28 cellular contexts compared by ENCODE assay signal in the genomic region with DNA sequence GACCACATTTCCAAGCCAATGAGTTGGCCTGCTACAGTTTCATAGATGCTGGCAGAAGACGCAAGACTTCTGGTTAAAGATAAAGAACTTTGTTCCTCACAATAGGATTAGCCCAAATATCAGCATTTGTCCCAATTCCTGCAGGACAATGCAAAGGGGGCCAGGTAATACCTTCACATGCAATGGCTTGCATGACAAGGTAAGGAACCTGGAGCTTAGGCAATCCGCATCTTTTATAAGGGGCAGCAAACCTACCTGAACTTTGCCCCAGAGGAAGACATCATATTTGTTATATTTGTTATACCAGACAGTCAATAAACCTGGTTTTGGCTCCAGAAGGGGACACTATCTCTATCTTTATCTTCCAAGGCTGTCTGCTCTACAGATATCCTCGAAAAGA. TPM values are rescaled to one million over a fixed set of nuclear protein-coding genes. Genes with fewer than 3 reads are reported as not detected.
"Had no signal": no experiment of that assay in that cellular context is flagged by ENCODE, and none has a peak within 500 bp of the region (broad histone marks: within the 10 kb centered on the region; RNA-seq: fewer than 3 reads in every experiment).

No MANE protein-coding gene starts in this region.

- H3K27me3 Mint-ChIP-seq: stimulated activated naive CD8-positive, alpha-beta T cell treated with anti-CD3 and anti-CD28 coated beads, Interleukin-15, Interleukin-2, amounts not matched to agents 100 ng/mL and 50 ng/mL, for 24 hours had no signal

- H3K4me3 Mint-ChIP-seq: immature natural killer cell; naive thymus-derived CD4-positive, alpha-beta T cell; natural killer cell treated with Interleukin-12 subunit alpha and Interleukin-12 subunit beta and Interleukin-15 and Interleukin-18, amount 100 ng/mL, for 72 hours; stimulated activated effector memory CD8-positive, alpha-beta T cell treated with anti-CD3 and anti-CD28 coated beads, Interleukin-12 subunit alpha, Interleukin-12 subunit beta, amount 100 ng/mL, for 72 hours; stimulated activated naive CD8-positive, alpha-beta T cell treated with anti-CD3 and anti-CD28 coated beads, Interleukin-15, Interleukin-2, amounts not matched to agents 100 ng/mL and 50 ng/mL, for 24 hours had no signal

- H3K9me3 ChIP-seq: left ventricle myocardium inferior, mucosa of descending colon, ovary, prostate gland, tibial nerve, upper lobe of left lung, vagina had no signal

- H3K4me3 ChIP-seq: left ventricle myocardium inferior, lung, mucosa of descending colon, ovary, prostate gland, skin epidermis, tibial nerve, upper lobe of left lung, vagina had no signal

- H3K9me3 Mint-ChIP-seq: immature natural killer cell; naive thymus-derived CD4-positive, alpha-beta T cell; natural killer cell treated with Interleukin-12 subunit alpha and Interleukin-12 subunit beta and Interleukin-15 and Interleukin-18, amount 100 ng/mL, for 72 hours; stimulated activated effector memory CD8-positive, alpha-beta T cell treated with anti-CD3 and anti-CD28 coated beads, Interleukin-12 subunit alpha, Interleukin-12 subunit beta, amount 100 ng/mL, for 72 hours; stimulated activated naive CD8-positive, alpha-beta T cell treated with anti-CD3 and anti-CD28 coated beads, Interleukin-15, Interleukin-2, amounts not matched to agents 100 ng/mL and 50 ng/mL, for 24 hours had no signal

- H3K27ac Mint-ChIP-seq: immature natural killer cell; naive thymus-derived CD4-positive, alpha-beta T cell; natural killer cell treated with Interleukin-12 subunit alpha and Interleukin-12 subunit beta and Interleukin-15 and Interleukin-18, amount 100 ng/mL, for 72 hours; stimulated activated effector memory CD8-positive, alpha-beta T cell treated with anti-CD3 and anti-CD28 coated beads, Interleukin-12 subunit alpha, Interleukin-12 subunit beta, amount 100 ng/mL, for 72 hours; stimulated activated naive CD8-positive, alpha-beta T cell treated with anti-CD3 and anti-CD28 coated beads, Interleukin-15, Interleukin-2, amounts not matched to agents 100 ng/mL and 50 ng/mL, for 24 hours had no signal

- DNase-seq: hypothalamus; immature natural killer cell; left ventricle myocardium inferior; mesendoderm; midbrain; mucosa of descending colon; naive thymus-derived CD4-positive, alpha-beta T cell; ovary; retina; right cardiac atrium; stimulated activated CD4-positive, alpha-beta T cell treated with anti-CD3 and anti-CD28 coated beads, Interleukin-12 subunit alpha, Interleukin-12 subunit beta, amount 100 ng/mL, for 4 hours; stimulated activated CD4-positive, alpha-beta T cell treated with anti-CD3 and anti-CD28 coated beads, Interleukin-15, amount 100 ng/mL, for 24 hours; stimulated activated CD4-positive, alpha-beta T cell treated with anti-CD3 and anti-CD28 coated beads, Interleukin-2, amount 100 ng/mL, for 24 hours; stimulated activated CD4-positive, alpha-beta T cell treated with anti-CD3 and anti-CD28 coated beads, Interleukin-4, amount 100 ng/mL, for 1 hour; stimulated activated naive CD4-positive, alpha-beta T cell; substantia nigra; upper lobe of left lung had no signal

- H3K4me1 ChIP-seq: prostate gland, vagina had no signal

- H3K36me3 ChIP-seq: left ventricle myocardium inferior, ovary, prostate gland, tibial nerve, upper lobe of left lung, vagina had no signal

- H3K27me3 ChIP-seq: ovary, tibial nerve, upper lobe of left lung, vagina had no signal

- H3K27ac ChIP-seq: left ventricle myocardium inferior, ovary, prostate gland, skin epidermis, tibial nerve, upper lobe of left lung, vagina had no signal

- H3K36me3 Mint-ChIP-seq: immature natural killer cell; naive thymus-derived CD4-positive, alpha-beta T cell; natural killer cell treated with Interleukin-12 subunit alpha and Interleukin-12 subunit beta and Interleukin-15 and Interleukin-18, amount 100 ng/mL, for 72 hours had no signal

- ATAC-seq: mucosa of descending colon; naive thymus-derived CD4-positive, alpha-beta T cell; natural killer cell treated with Interleukin-12 subunit alpha and Interleukin-12 subunit beta and Interleukin-15 and Interleukin-18, amount 100 ng/mL, for 72 hours; right cardiac atrium; sciatic nerve; stimulated activated effector memory CD8-positive, alpha-beta T cell treated with anti-CD3 and anti-CD28 coated beads, Interleukin-12 subunit alpha, Interleukin-12 subunit beta, amount 100 ng/mL, for 72 hours had no signal

- H3K4me1 Mint-ChIP-seq: immature natural killer cell had no signal

RNA-seq across cellular contexts. Expression of a gene that starts 5.3 kb away (rescaled TPM):
- total RNA-seq: natural killer cell treated with Interleukin-12 subunit alpha and Interleukin-12 subunit beta and Interleukin-15 and Interleukin-18, amount 100 ng/mL, for 72 hours had no signal
- polyA plus RNA-seq: naive thymus-derived CD4-positive, alpha-beta T cell; neural cell had no signal

RNA-seq across cellular contexts. Expression of a gene that starts 30.6 kb away (rescaled TPM):
- polyA plus RNA-seq: immature natural killer cell; naive thymus-derived CD4-positive, alpha-beta T cell had no signal

RNA-seq across cellular contexts. Expression of a gene that starts 59.4 kb away (rescaled TPM):
- total RNA-seq: temporal lobe had no signal
- polyA plus RNA-seq: naive thymus-derived CD4-positive, alpha-beta T cell; neural cell had no signal
